12 cellular contexts compared by ENCODE assay signal in the genomic region with DNA sequence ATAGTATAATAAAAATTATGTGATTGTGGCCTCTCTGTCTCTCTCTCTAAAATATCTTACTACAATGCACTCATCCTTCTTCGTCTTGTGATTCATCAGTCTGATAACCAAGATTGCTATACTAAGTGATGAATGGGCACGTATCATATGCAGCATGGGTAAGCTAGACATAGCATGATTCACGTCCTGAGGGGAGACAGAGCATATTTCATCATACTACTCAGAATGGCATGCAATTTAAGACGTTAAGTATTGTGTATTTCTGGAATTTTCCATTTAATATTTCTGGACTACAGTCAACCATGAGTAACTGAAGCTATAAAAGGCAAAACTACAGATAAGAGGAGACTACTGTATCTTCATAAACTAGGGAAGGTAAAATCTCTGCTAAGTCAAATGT.
DNase-seq lines count a peak whose midpoint lies in the region; ATAC-seq, FAIRE-seq and TF ChIP-seq lines count a peak whose summit lies in the region.
"Had no signal": no experiment of that assay in that cellular context is flagged by ENCODE, and none has a peak within 500 bp of the region (broad histone marks: within the 10 kb centered on the region; RNA-seq: fewer than 3 reads in every experiment).

No MANE protein-coding gene starts in this region.

- no peaks in the 10 kb centered on the region for H3K27me3 ChIP-seq in transverse colon

- POLR2A ChIA-PET in activated CD4-positive, alpha-beta memory T cell treated with anti-CD3 and anti-CD28 coated beads for 36 hours (lab: Charles Lee), result interaction anchor here (1.0 kb wide), 1 partner anchor 109 kb away, joined by 3 read pairs; no protein-coding TSS in a partner anchor

- no peak overlapping the region for H3K27ac Mint-ChIP-seq in activated naive CD4-positive, alpha-beta T cell treated with anti-CD3 and anti-CD28 coated beads, Interleukin-2, amount 50 U/mL, for 72 hours
- H3K27ac Mint-ChIP-seq in activated naive CD4-positive, alpha-beta T cell treated with anti-CD3 and anti-CD28 coated beads, Interleukin-2, amount 10 ng/mL, durations not matched to agents 7 days and 5 days, result no peak overlapping the region
- no peak overlapping the region for H3K27ac Mint-ChIP-seq in activated CD4-positive, alpha-beta memory T cell treated with anti-CD3 and anti-CD28 coated beads for 36 hours

- H3K9ac ChIP-seq in SK-N-MC (ENCODE audit: insufficient read length), result no peak overlapping the region

- no peak for TF ChIP-seq POLR2A in transverse colon (IDR thresholded peaks at IDR 0.05)

- H3K4me3 Mint-ChIP-seq in activated naive CD4-positive, alpha-beta T cell treated with anti-CD3 and anti-CD28 coated beads, Interleukin-2, amount 10 ng/mL, durations not matched to agents 7 days and 5 days, result no peak overlapping the region
- H3K4me3 Mint-ChIP-seq in activated CD4-positive, alpha-beta memory T cell treated with anti-CD3 and anti-CD28 coated beads for 36 hours, result no peak overlapping the region

- in situ Hi-C loops in transverse colon (cut with MboI; ENCODE audit: low pct_ligation_motif_present in 1 of 4, low pct_unique_long_range_greater_than_20kb in 1 of 4, low sequenced_read_pairs in 3 of 4), result no loop called here

- CTCF ChIA-PET in activated naive CD4-positive, alpha-beta T cell treated with anti-CD3 and anti-CD28 coated beads, Interleukin-2, amount 10 ng/mL, durations not matched to agents 7 days and 5 days (lab: Charles Lee), result interaction anchor here (0.8 kb wide), 1 partner anchor 44 kb away, joined by 3 read pairs; no protein-coding TSS in a partner anchor
- CTCF ChIA-PET in activated CD4-positive, alpha-beta memory T cell treated with anti-CD3 and anti-CD28 coated beads for 36 hours (lab: Charles Lee), result interaction anchor here (0.9 kb wide), 1 partner anchor 85 kb away, joined by 3 read pairs; no protein-coding TSS in a partner anchor

- TF ChIP-seq CTCF in transverse colon (IDR thresholded peaks at IDR 0.05), result no peak

- H3K36me3 ChIP-seq in SK-N-MC (ENCODE audit: insufficient read depth, low read length), result no peaks in the 10 kb centered on the region
- no peaks in the 10 kb centered on the region for H3K36me3 ChIP-seq in transverse colon

- intact Hi-C loops in transverse colon (cut with DNase I; ENCODE audit: low total_unique reads), result loop anchor here (10.0 kb wide), 1 partner anchor 60 kb away; no protein-coding TSS in a partner anchor
- intact Hi-C loops in activated CD4-positive, alpha-beta memory T cell treated with anti-CD3 and anti-CD28 coated beads for 36 hours (cut with micrococcal nuclease), result loop anchor here (5.0 kb wide), 1 partner anchor 147 kb away; no protein-coding TSS in a partner anchor

- H3K27me3 Mint-ChIP-seq in activated naive CD4-positive, alpha-beta T cell treated with anti-CD3 and anti-CD28 coated beads, Interleukin-2, amount 10 ng/mL, durations not matched to agents 7 days and 5 days, result no peaks in the 10 kb centered on the region
- H3K27me3 Mint-ChIP-seq in activated CD4-positive, alpha-beta memory T cell treated with anti-CD3 and anti-CD28 coated beads for 36 hours, result no peaks in the 10 kb centered on the region

- no peak for TF ChIP-seq EP300 in transverse colon (IDR thresholded peaks at IDR 0.05; ENCODE audit: low read depth)

- FAIRE-seq in urothelium cell line (lab: Jason Lieb, UNC), result no peak

- no peaks in the 10 kb centered on the region for H3K4me1 ChIP-seq in transverse colon

- peak; percentile 62 to 69 for ATAC-seq in activated naive CD4-positive, alpha-beta T cell treated with anti-CD3 and anti-CD28 coated beads, Interleukin-2, amount 50 U/mL, for 72 hours
- ATAC-seq in HG02798 (IDR thresholded peaks at IDR 0.05; ENCODE audit: poor library complexity, unreplicated experiment), result no peak

- H3K36me3 Mint-ChIP-seq in activated naive CD4-positive, alpha-beta T cell treated with anti-CD3 and anti-CD28 coated beads, Interleukin-2, amount 50 U/mL, for 72 hours, result peaks cover 6 to 14% of the 10 kb centered on the region in 2 donors
- H3K36me3 Mint-ChIP-seq in activated naive CD4-positive, alpha-beta T cell treated with anti-CD3 and anti-CD28 coated beads, Interleukin-2, amount 10 ng/mL, durations not matched to agents 7 days and 5 days, result peaks cover 23% of the 10 kb centered on the region
- peaks cover 23% of the 10 kb centered on the region for H3K36me3 Mint-ChIP-seq in activated CD4-positive, alpha-beta memory T cell treated with anti-CD3 and anti-CD28 coated beads for 36 hours

- H3K4me1 Mint-ChIP-seq in activated naive CD4-positive, alpha-beta T cell treated with anti-CD3 and anti-CD28 coated beads, Interleukin-2, amount 10 ng/mL, durations not matched to agents 7 days and 5 days, result no peaks in the 10 kb centered on the region
- peaks cover 3% of the 10 kb centered on the region for H3K4me1 Mint-ChIP-seq in activated CD4-positive, alpha-beta memory T cell treated with anti-CD3 and anti-CD28 coated beads for 36 hours (ENCODE audit: low read depth)

- H3K4me3 ChIP-seq in SK-N-MC (no peak overlapping the region), transverse colon (no peak overlapping the region)

- H3K27ac ChIP-seq in SK-N-MC, result no peak overlapping the region
- H3K27ac ChIP-seq in transverse colon, result no peak overlapping the region
- H3K27ac ChIP-seq: C4-2B had no signal

- WGBS in transverse colon (ENCODE audit: low coverage in 1 of 2), 2 donors, result 66 to 75% methylated on average over 4 of the region's 4 CpGs

- H3K9me3 Mint-ChIP-seq in activated naive CD4-positive, alpha-beta T cell treated with anti-CD3 and anti-CD28 coated beads, Interleukin-2, amount 50 U/mL, for 72 hours, result no peaks in the 10 kb centered on the region
- H3K9me3 Mint-ChIP-seq in activated naive CD4-positive, alpha-beta T cell treated with anti-CD3 and anti-CD28 coated beads, Interleukin-2, amount 10 ng/mL, durations not matched to agents 7 days and 5 days, result no peaks in the 10 kb centered on the region
- no peaks in the 10 kb centered on the region for H3K9me3 Mint-ChIP-seq in activated CD4-positive, alpha-beta memory T cell treated with anti-CD3 and anti-CD28 coated beads for 36 hours

- DNase-seq in activated naive CD4-positive, alpha-beta T cell treated with anti-CD3 and anti-CD28 coated beads, Interleukin-2, amount 50 U/mL, for 72 hours (ENCODE audit: low spot score in 2 of 2), result no peak
- no peak for DNase-seq in activated naive CD4-positive, alpha-beta T cell treated with anti-CD3 and anti-CD28 coated beads, Interleukin-2, amount 10 ng/mL, durations not matched to agents 7 days and 5 days
- DNase-seq in SK-N-MC (ENCODE audit: low read depth, low spot score) (peak; percentile 24), fibroblast of the conjunctiva (ENCODE audit: low read depth) (peak; percentile 94), urothelium cell line (ENCODE audit: low spot score) (peak; percentile 57), transverse colon (no peak)
- no peak for DNase-seq in activated CD4-positive, alpha-beta memory T cell treated with anti-CD3 and anti-CD28 coated beads for 36 hours
- DNase-seq: cortex of kidney, NCI-H1694 treated with DMSO at 0.1 percent for 48 hours, SHP77 had no signal

- H3K9me3 ChIP-seq in SK-N-MC (ENCODE audit: low read depth, low read length), result no peaks in the 10 kb centered on the region
- no peaks in the 10 kb centered on the region for H3K9me3 ChIP-seq in transverse colon

Comparison
In these comparisons a context has a peak if more than half of its experiments do, and no peak if none do; other contexts are left out.
1. DNase-seq: peak in SK-N-MC (single experiment), fibroblast of the conjunctiva (single experiment) and urothelium cell line (single experiment); none in activated naive CD4-positive, alpha-beta T cell treated with anti-CD3 and anti-CD28 coated beads, Interleukin-2, amount 50 U/mL, for 72 hours (0 of 2), activated naive CD4-positive, alpha-beta T cell treated with anti-CD3 and anti-CD28 coated beads, Interleukin-2, amount 10 ng/mL, durations not matched to agents 7 days and 5 days (single experiment), transverse colon (single experiment) and activated CD4-positive, alpha-beta memory T cell treated with anti-CD3 and anti-CD28 coated beads for 36 hours (single experiment).